8 cellular contexts compared by ENCODE assay signal in genomic region chr9:104747565-104748358, GRCh38. TPM values are rescaled to one million over a fixed set of nuclear protein-coding genes. Genes with fewer than 3 reads are reported as not detected.
A peak's percentile ranks its signal among the peaks of the same experiment; 100 is the strongest.
DNase-seq lines count a peak whose midpoint lies in the region; ATAC-seq and TF ChIP-seq lines count a peak whose summit lies in the region.

TSS of gene NIPSNAP3A (plus strand) at chr9:104747683. CDS start at chr9:104747793, 110 bp downstream.

- H3K4me3 ChIP-seq in left ventricle myocardium inferior = peak within 1 kb of the TSS; percentile 86
- H3K4me3 ChIP-seq in psoas muscle = peak within 1 kb of the TSS; percentile 87

- TF ChIP-seq POLR2A in GM15510 (IDR thresholded peaks at IDR 0.05; ENCODE audit: borderline replicate concordance, extremely low read depth, insufficient read length) = peak; percentile 64

- no peaks in the 10 kb centered on the region for H3K27me3 Mint-ChIP-seq in T-helper 1 cell treated with Interleukin-12 subunit alpha and Interleukin-12 subunit beta and Interleukin-4 antibody, amounts not matched to agents 30 μg/mL and 1 μg/mL, for 36 hours (ENCODE audit: low read depth)

- TF ChIP-seq CTCF in left ventricle myocardium inferior (IDR thresholded peaks at IDR 0.05; ENCODE audit: borderline replicate concordance) = no peak
- TF ChIP-seq CTCF in psoas muscle (IDR thresholded peaks at IDR 0.05) = no peak

- H3K36me3 Mint-ChIP-seq in T-helper 1 cell treated with Interleukin-12 subunit alpha and Interleukin-12 subunit beta and Interleukin-4 antibody, amounts not matched to agents 30 μg/mL and 1 μg/mL, for 36 hours (ENCODE audit: low read depth) = peaks cover 14% of the 10 kb centered on the region

- H3K4me1 ChIP-seq in left ventricle myocardium inferior (peaks cover 29% of the 10 kb centered on the region), psoas muscle (peaks cover 12% of the 10 kb centered on the region)

- intact Hi-C loops in left ventricle myocardium inferior (cut with micrococcal nuclease) (no loop called here), psoas muscle (cut with DNase I) (loop anchor here (10.0 kb wide), 2 partner anchors 653 to 1353 kb away; partner anchors contain the start of gene SMC2 (in 1 of the 2))

- H3K36me3 ChIP-seq in left ventricle myocardium inferior (peaks cover 24% of the 10 kb centered on the region), psoas muscle (ENCODE audit: insufficient read depth in 1 of 2, low read depth in 1 of 2) (peaks cover 0 to 22% of the 10 kb centered on the region in 2 donors)

- DNase-seq in NCI-H1417 (lab: John Stamatoyannopoulos, UW) = peak; percentile 76 to 99 (median 98)
- peak; percentile 33 for DNase-seq in amniotic stem cell (lab: John Stamatoyannopoulos, UW)
- peak; percentile 89 for DNase-seq in left ventricle myocardium inferior
- DNase-seq in psoas muscle = peak; percentile 89 to 91
- peak; percentile 91 for DNase-seq in ureter (ENCODE audit: low spot score)

- no peaks in the 10 kb centered on the region for H3K9me3 Mint-ChIP-seq in T-helper 1 cell treated with Interleukin-12 subunit alpha and Interleukin-12 subunit beta and Interleukin-4 antibody, amounts not matched to agents 30 μg/mL and 1 μg/mL, for 36 hours

- WGBS in psoas muscle, 3 donors = 0% methylated on average over 64 to 71 of the region's 71 CpGs

- ATAC-seq in HG02798 (IDR thresholded peaks at IDR 0.05; ENCODE audit: poor library complexity, unreplicated experiment) (peak; percentile 88), psoas muscle (peak; percentile 92 to 95 (median 94))

- H3K27ac ChIP-seq in left ventricle myocardium inferior (replicated peaks) (peak within 1 kb of the TSS; percentile 96), psoas muscle (peak within 1 kb of the TSS; percentile 96)

- H3K9me3 ChIP-seq in left ventricle myocardium inferior (replicated peaks) (no peaks in the 10 kb centered on the region), psoas muscle (no peaks in the 10 kb centered on the region)

- peaks cover 22% of the 10 kb centered on the region for H3K4me1 Mint-ChIP-seq in T-helper 1 cell treated with Interleukin-12 subunit alpha and Interleukin-12 subunit beta and Interleukin-4 antibody, amounts not matched to agents 30 μg/mL and 1 μg/mL, for 36 hours (ENCODE audit: low read depth)

- peak within 1 kb of the TSS; percentile 95 for H3K4me3 Mint-ChIP-seq in T-helper 1 cell treated with Interleukin-12 subunit alpha and Interleukin-12 subunit beta and Interleukin-4 antibody, amounts not matched to agents 30 μg/mL and 1 μg/mL, for 36 hours

- H3K27me3 ChIP-seq in left ventricle myocardium inferior (ENCODE audit: low read depth) (no peaks in the 10 kb centered on the region), psoas muscle (ENCODE audit: insufficient read depth in 3 of 3, low read length in 2 of 3) (no peaks in the 10 kb centered on the region)

- H3K27ac Mint-ChIP-seq in T-helper 1 cell treated with Interleukin-12 subunit alpha and Interleukin-12 subunit beta and Interleukin-4 antibody, amounts not matched to agents 30 μg/mL and 1 μg/mL, for 36 hours = peak within 1 kb of the TSS; percentile 97

RNA-seq across cellular contexts. Expression of gene NIPSNAP3A, which starts in this region (rescaled TPM):
- 25.3 TPM for total RNA-seq in left ventricle myocardium inferior
- total RNA-seq in psoas muscle = 10 to 100 TPM in 2 of 4 donors, 1 to 10 TPM in 2; 4.3 to 19.8 (median 9.7) TPM
- polyA plus RNA-seq in psoas muscle = 1 to 10 TPM; 7.0 to 9.7 (median 9.3) TPM
- total RNA-seq in ureter = 29.9 TPM

Comparison
In these comparisons a context has a peak if more than half of its experiments do, and no peak if none do; other contexts are left out.
1. Peak in every context shown above with its lines: DNase-seq, ATAC-seq, H3K4me3 ChIP-seq and H3K27ac ChIP-seq.
2. DNase-seq: peak in every context shown above with its lines; median percentile 98 in NCI-H1417; 91 in ureter; 90 in psoas muscle; 89 in left ventricle myocardium inferior; 33 in amniotic stem cell.